ENCODE assay signal across 8 cellular contexts in the genomic region with DNA sequence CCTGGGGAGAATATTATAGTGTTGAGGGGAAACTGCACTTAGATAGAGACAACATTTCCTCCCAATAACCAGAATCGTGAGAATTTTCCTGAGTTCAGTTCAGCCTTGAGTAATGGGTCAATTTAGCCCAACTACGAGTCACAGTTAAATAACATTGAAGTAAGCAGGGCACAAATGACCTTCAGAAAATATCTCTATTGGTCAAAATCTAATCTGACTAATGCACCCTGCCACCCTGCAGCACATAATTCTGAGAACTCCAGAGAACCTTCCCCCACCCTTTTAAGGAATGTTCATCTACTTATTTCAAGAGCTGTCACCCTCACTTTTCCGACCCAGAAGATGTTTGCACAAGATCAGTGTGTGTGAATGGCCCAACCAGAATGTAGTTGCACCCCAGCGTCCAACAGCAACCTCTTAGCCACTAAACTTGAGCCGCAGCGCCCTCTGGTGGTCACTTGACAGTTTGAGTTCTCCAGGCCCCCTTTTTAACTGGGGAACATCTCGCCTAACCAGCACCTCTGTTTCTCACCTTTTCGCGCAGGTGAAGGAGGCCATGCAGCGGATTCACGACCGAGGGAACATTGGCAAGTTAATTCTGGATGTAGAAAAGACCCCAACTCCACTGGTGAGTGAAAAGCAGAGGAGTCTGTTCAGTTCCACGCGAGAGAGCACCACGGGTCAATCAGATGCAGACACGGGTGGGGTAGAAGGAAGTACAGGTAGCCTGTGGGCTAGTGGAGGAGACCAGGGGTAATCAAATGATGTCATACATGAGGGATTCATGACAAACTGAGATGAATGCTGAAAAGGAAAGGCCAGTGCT. TPM values are rescaled to one million over a fixed set of nuclear protein-coding genes. Genes with fewer than 3 reads are reported as not detected.
DNase-seq lines count a peak whose midpoint lies in the region; ATAC-seq and TF ChIP-seq lines count a peak whose summit lies in the region.

No MANE protein-coding gene starts in this region.

- peak; percentile 56 for DNase-seq in NCI-H2107 treated with DMSO at 0.1 percent for 48 hours (lab: John Stamatoyannopoulos, UW; ENCODE audit: unreplicated experiment)
- peak; percentile 89 for DNase-seq in activated CD4-positive, alpha-beta T cell treated with anti-CD3 and anti-CD28 coated beads for 36 hours
- peak; percentile 82 for DNase-seq in colonic mucosa
- peak; percentile 33 to 65 (median 35) for DNase-seq in stimulated activated CD4-positive, alpha-beta T cell treated with anti-CD3 and anti-CD28 coated beads, TNF-alpha, amount 100 ng/mL, for 1 hour (ENCODE audit: low read depth in 3 of 3, low spot score in 1 of 3)

- 29% methylated on average over 16 of the region's 16 CpGs for WGBS in liver

- no peak overlapping the region for H3K4me3 Mint-ChIP-seq in activated CD4-positive, alpha-beta T cell treated with anti-CD3 and anti-CD28 coated beads for 36 hours

- ATAC-seq in HG02885 (IDR thresholded peaks at IDR 0.05; ENCODE audit: poor library complexity, unreplicated experiment) (peak; percentile 78), GM19455 (IDR thresholded peaks at IDR 0.05; ENCODE audit: unreplicated experiment) (no peak)
- peak; percentile 70 for ATAC-seq in activated CD4-positive, alpha-beta T cell treated with anti-CD3 and anti-CD28 coated beads for 36 hours

- H3K4me3 ChIP-seq in colonic mucosa (no peak overlapping the region), liver (ENCODE audit: low read depth in 1 of 3, low read length in 3 of 3) (no peak overlapping the region)

- intact Hi-C loops in activated CD4-positive, alpha-beta T cell treated with anti-CD3 and anti-CD28 coated beads for 36 hours (cut with DNase I, micrococcal nuclease), result loop anchor here (1.0 kb wide), 4 partner anchors 32 to 735 kb away; no protein-coding TSS in a partner anchor
- intact Hi-C loops in colonic mucosa (cut with DNase I), result loop anchor here (1.0 to 5.0 kb wide), 2 partner anchors 184 to 296 kb away; partner anchors contain the start of gene VAT1L

- H3K27ac ChIP-seq in colonic mucosa (no peak overlapping the region), liver (ENCODE audit: low read depth in 1 of 2, low read length in 2 of 2) (no peak overlapping the region)

- no peaks in the 10 kb centered on the region for H3K4me1 Mint-ChIP-seq in activated CD4-positive, alpha-beta T cell treated with anti-CD3 and anti-CD28 coated beads for 36 hours

- H3K27me3 Mint-ChIP-seq in activated CD4-positive, alpha-beta T cell treated with anti-CD3 and anti-CD28 coated beads for 36 hours, result peaks cover 4% of the 10 kb centered on the region

- no peak overlapping the region for H3K27ac Mint-ChIP-seq in activated CD4-positive, alpha-beta T cell treated with anti-CD3 and anti-CD28 coated beads for 36 hours

- H3K27me3 ChIP-seq in colonic mucosa (no peaks in the 10 kb centered on the region), liver (ENCODE audit: control insufficient read depth in 4 of 4, insufficient read depth in 4 of 4, low read length in 3 of 4) (no peaks in the 10 kb centered on the region)

- CTCF ChIA-PET in activated CD4-positive, alpha-beta T cell treated with anti-CD3 and anti-CD28 coated beads for 36 hours (lab: Charles Lee), result interaction anchor here (0.7 to 2.0 kb wide), 9 partner anchors 9 to 372 kb away, joined by 3 to 14 read pairs (median 4); no protein-coding TSS in a partner anchor

- no peaks in the 10 kb centered on the region for H3K9me3 Mint-ChIP-seq in activated CD4-positive, alpha-beta T cell treated with anti-CD3 and anti-CD28 coated beads for 36 hours (ENCODE audit: low read depth)

- H3K36me3 Mint-ChIP-seq in activated CD4-positive, alpha-beta T cell treated with anti-CD3 and anti-CD28 coated beads for 36 hours (ENCODE audit: low read depth), result no peaks in the 10 kb centered on the region

- no peaks in the 10 kb centered on the region for H3K36me3 ChIP-seq in colonic mucosa
- H3K36me3 ChIP-seq in liver (ENCODE audit: control insufficient read depth in 4 of 4, insufficient read depth in 3 of 4, low read depth in 1 of 4, low read length in 3 of 4), result no peaks in the 10 kb centered on the region

- H3K9me3 ChIP-seq in colonic mucosa, result no peaks in the 10 kb centered on the region
- H3K9me3 ChIP-seq in liver (ENCODE audit: control insufficient read depth in 4 of 4, low read length in 3 of 4), result no peaks in the 10 kb centered on the region

- H3K9ac ChIP-seq in colonic mucosa (ENCODE audit: low read depth in 2 of 2, low read length in 2 of 2), result no peak overlapping the region
- no peak overlapping the region for H3K9ac ChIP-seq in liver (ENCODE audit: low read depth in 1 of 2, low read length in 2 of 2)

- TF ChIP-seq CTCF in GM12874 (IDR thresholded peaks at IDR 0.05; ENCODE audit: insufficient read depth, low read depth, low read length) (peak; percentile 70), colonic mucosa (IDR thresholded peaks at IDR 0.05) (peak; percentile 64), liver (IDR thresholded peaks at IDR 0.05; ENCODE audit: low read depth, low read length, missing input control) (peak; percentile 79)

- H3K4me1 ChIP-seq in colonic mucosa (no peaks in the 10 kb centered on the region), liver (ENCODE audit: control insufficient read depth in 4 of 4, insufficient read depth in 4 of 4, low read length in 3 of 4) (no peaks in the 10 kb centered on the region)

- TF ChIP-seq RAD21 in liver (IDR thresholded peaks at IDR 0.05), result peak; percentile 95 to 99

- POLR2A ChIA-PET in activated CD4-positive, alpha-beta T cell treated with anti-CD3 and anti-CD28 coated beads for 36 hours (lab: Charles Lee), result no interaction called here

TF ChIP-seq in liver, 16 proteins besides CTCF, POLR2A, EP300 and RAD21:
- TF ChIP-seq GABPA (IDR thresholded peaks at IDR 0.05 in 1 of 2, conservative IDR thresholded peaks at IDR 0.05 in 1 of 2) (no peak), TAF1 (conservative IDR thresholded peaks at IDR 0.05) (no peak), FOXA1 (IDR thresholded peaks at IDR 0.05) (no peak), HNF4A (conservative IDR thresholded peaks at IDR 0.05) (no peak), JUND (IDR thresholded peaks at IDR 0.05) (no peak), NR2F2 (IDR thresholded peaks at IDR 0.05) (no peak), FOXA2 (IDR thresholded peaks at IDR 0.05) (no peak), HNF4G (IDR thresholded peaks at IDR 0.05) (no peak), ZBTB33 (IDR thresholded peaks at IDR 0.05) (no peak), YY1 (IDR thresholded peaks at IDR 0.05) (no peak), SP1 (IDR thresholded peaks at IDR 0.05) (no peak), MAX (IDR thresholded peaks at IDR 0.05) (no peak), RXRA (IDR thresholded peaks at IDR 0.05) (no peak), EGR1 (IDR thresholded peaks at IDR 0.05; ENCODE audit: low read depth in 2 of 2) (no peak), REST (IDR thresholded peaks at IDR 0.05) (no peak)
- TF ChIP-seq, protein P1, sequence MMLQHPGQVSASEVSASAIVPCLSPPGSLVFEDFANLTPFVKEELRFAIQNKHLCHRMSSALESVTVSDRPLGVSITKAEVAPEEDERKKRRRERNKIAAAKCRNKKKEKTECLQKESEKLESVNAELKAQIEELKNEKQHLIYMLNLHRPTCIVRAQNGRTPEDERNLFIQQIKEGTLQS (IDR thresholded peaks at IDR 0.05), result no peak

RNA-seq across cellular contexts. Expression of gene CLEC3A, which starts 50.8 kb away (rescaled TPM):
- not detected for total RNA-seq in activated CD4-positive, alpha-beta T cell treated with anti-CD3 and anti-CD28 coated beads for 36 hours
- not detected for total RNA-seq in colonic mucosa
- not detected for total RNA-seq in liver
- not detected for polyA plus RNA-seq in liver

Comparison
In these comparisons a context has a peak if more than half of its experiments do, and no peak if none do; other contexts are left out.
1. DNase-seq: peak in every context shown above with its lines; median percentile 89 in activated CD4-positive, alpha-beta T cell treated with anti-CD3 and anti-CD28 coated beads for 36 hours; 82 in colonic mucosa; 56 in NCI-H2107 treated with DMSO at 0.1 percent for 48 hours; 35 in stimulated activated CD4-positive, alpha-beta T cell treated with anti-CD3 and anti-CD28 coated beads, TNF-alpha, amount 100 ng/mL, for 1 hour.